ENCODE assay signal across 8 cellular contexts in genomic region chr1:61079898-61080336, GRCh38. TPM values are rescaled to one million over a fixed set of nuclear protein-coding genes. Genes with fewer than 3 reads are reported as not detected.
DNase-seq lines count a peak whose midpoint lies in the region; TF ChIP-seq lines count a peak whose summit lies in the region.

No MANE protein-coding gene starts in this region.

- intact Hi-C loops in activated T-helper 2 cell treated with anti-CD3 and anti-CD28 coated beads, Interferon-gamma antibody, Interleukin-2, Interleukin-4, amounts not matched to agents 10 μg/mL and 5 μg/mL and 100 μg/mL, durations not matched to agents 14 hours and 24 hours and 36 hours (cut with micrococcal nuclease) = loop anchor here (2.0 to 5.0 kb wide), 2 partner anchors 239 to 252 kb away; no protein-coding TSS in a partner anchor
- intact Hi-C loops in head of caudate nucleus (cut with DNase I) = loop anchor here (5.0 to 10.0 kb wide), 2 partner anchors 42 to 195 kb away; no protein-coding TSS in a partner anchor

- H3K4me3 Mint-ChIP-seq in activated T-helper 2 cell treated with anti-CD3 and anti-CD28 coated beads, Interferon-gamma antibody, Interleukin-2, Interleukin-4, amounts not matched to agents 10 μg/mL and 5 μg/mL and 100 μg/mL, durations not matched to agents 14 hours and 24 hours and 36 hours (ENCODE audit: low read depth) = peak overlapping the region; percentile 13
- peak overlapping the region; percentile 79 for H3K4me3 Mint-ChIP-seq in osteocyte (ENCODE audit: unreplicated experiment)

- no peaks in the 10 kb centered on the region for H3K9me3 Mint-ChIP-seq in activated T-helper 2 cell treated with anti-CD3 and anti-CD28 coated beads, Interferon-gamma antibody, Interleukin-2, Interleukin-4, amounts not matched to agents 10 μg/mL and 5 μg/mL and 100 μg/mL, durations not matched to agents 14 hours and 24 hours and 36 hours
- H3K9me3 Mint-ChIP-seq in osteocyte (ENCODE audit: unreplicated experiment) = no peaks in the 10 kb centered on the region

- peaks cover 45% of the 10 kb centered on the region for H3K4me1 Mint-ChIP-seq in activated T-helper 2 cell treated with anti-CD3 and anti-CD28 coated beads, Interferon-gamma antibody, Interleukin-2, Interleukin-4, amounts not matched to agents 10 μg/mL and 5 μg/mL and 100 μg/mL, durations not matched to agents 14 hours and 24 hours and 36 hours (ENCODE audit: low read depth)
- H3K4me1 Mint-ChIP-seq in osteocyte (ENCODE audit: unreplicated experiment) = peaks cover 58% of the 10 kb centered on the region

- peaks cover 49% of the 10 kb centered on the region for H3K27me3 Mint-ChIP-seq in activated T-helper 2 cell treated with anti-CD3 and anti-CD28 coated beads, Interferon-gamma antibody, Interleukin-2, Interleukin-4, amounts not matched to agents 10 μg/mL and 5 μg/mL and 100 μg/mL, durations not matched to agents 14 hours and 24 hours and 36 hours (ENCODE audit: low read depth)
- no peaks in the 10 kb centered on the region for H3K27me3 Mint-ChIP-seq in osteocyte (ENCODE audit: unreplicated experiment)

- DNase-seq in SKM-1 treated with dmso at 0.1 percent for 144 hours (lab: John Stamatoyannopoulos, UW; ENCODE audit: unreplicated experiment) = peak; percentile 31
- no peak for DNase-seq in SKM-1 (lab: John Stamatoyannopoulos, UW; ENCODE audit: unreplicated experiment)
- DNase-seq in NCI-H2196 (lab: John Stamatoyannopoulos, UW; ENCODE audit: unreplicated experiment) = peak; percentile 81
- DNase-seq in activated T-helper 2 cell treated with anti-CD3 and anti-CD28 coated beads, Interferon-gamma antibody, Interleukin-2, Interleukin-4, amounts not matched to agents 10 μg/mL and 5 μg/mL and 100 μg/mL, durations not matched to agents 14 hours and 24 hours and 36 hours (ENCODE audit: low spot score) = no peak
- DNase-seq in head of caudate nucleus = peak; percentile 63 to 94 (median 86)
- no peak for DNase-seq in osteocyte (ENCODE audit: extremely low spot score, unreplicated experiment)
- DNase-seq in NCI-H1930 (lab: John Stamatoyannopoulos, UW) = no peak
- DNase-seq in mesenteric fat pad (ENCODE audit: low spot score) = no peak

- H3K27ac Mint-ChIP-seq in activated T-helper 2 cell treated with anti-CD3 and anti-CD28 coated beads, Interferon-gamma antibody, Interleukin-2, Interleukin-4, amounts not matched to agents 10 μg/mL and 5 μg/mL and 100 μg/mL, durations not matched to agents 14 hours and 24 hours and 36 hours = no peak overlapping the region
- H3K27ac Mint-ChIP-seq in osteocyte (ENCODE audit: unreplicated experiment) = peak overlapping the region; percentile 96

- TF ChIP-seq CTCF in osteocyte (IDR thresholded peaks at IDR 0.05) = peak; percentile 39

- H3K36me3 Mint-ChIP-seq in activated T-helper 2 cell treated with anti-CD3 and anti-CD28 coated beads, Interferon-gamma antibody, Interleukin-2, Interleukin-4, amounts not matched to agents 10 μg/mL and 5 μg/mL and 100 μg/mL, durations not matched to agents 14 hours and 24 hours and 36 hours (ENCODE audit: low read depth) = peaks cover 2% of the 10 kb centered on the region
- no peaks in the 10 kb centered on the region for H3K36me3 Mint-ChIP-seq in osteocyte (ENCODE audit: unreplicated experiment)

RNA-seq across cellular contexts. Expression of gene NFIA, which starts 2.4 kb away (rescaled TPM):
- 1.4 and 1.5 TPM in 2 replicates for total RNA-seq in activated T-helper 2 cell treated with anti-CD3 and anti-CD28 coated beads, Interferon-gamma antibody, Interleukin-2, Interleukin-4, amounts not matched to agents 10 μg/mL and 5 μg/mL and 100 μg/mL, durations not matched to agents 14 hours and 24 hours and 36 hours
- total RNA-seq in osteocyte (43.3 and 46.7 TPM in 2 replicates), mesenteric fat pad (111 TPM)

Comparison
In these comparisons a context has a peak if more than half of its experiments do, and no peak if none do; other contexts are left out.
1. DNase-seq: peak in SKM-1 treated with dmso at 0.1 percent for 144 hours (single experiment), NCI-H2196 (single experiment) and head of caudate nucleus (42 of 42); none in SKM-1 (single experiment), activated T-helper 2 cell treated with anti-CD3 and anti-CD28 coated beads, Interferon-gamma antibody, Interleukin-2, Interleukin-4, amounts not matched to agents 10 μg/mL and 5 μg/mL and 100 μg/mL, durations not matched to agents 14 hours and 24 hours and 36 hours (single experiment), osteocyte (single experiment), NCI-H1930 (0 of 2) and mesenteric fat pad (single experiment).
2. RNA of gene NFIA, which starts 2.4 kb away (total RNA-seq): 111 TPM in mesenteric fat pad (single experiment) and 43.3 to 46.7 TPM in osteocyte; 1.4 to 1.5 TPM in activated T-helper 2 cell treated with anti-CD3 and anti-CD28 coated beads, Interferon-gamma antibody, Interleukin-2, Interleukin-4, amounts not matched to agents 10 μg/mL and 5 μg/mL and 100 μg/mL, durations not matched to agents 14 hours and 24 hours and 36 hours; every median in the first group is over 10 times any median in the second.